Comparison of ENCODE assay signal across 8 cellular contexts in the genomic region with DNA sequence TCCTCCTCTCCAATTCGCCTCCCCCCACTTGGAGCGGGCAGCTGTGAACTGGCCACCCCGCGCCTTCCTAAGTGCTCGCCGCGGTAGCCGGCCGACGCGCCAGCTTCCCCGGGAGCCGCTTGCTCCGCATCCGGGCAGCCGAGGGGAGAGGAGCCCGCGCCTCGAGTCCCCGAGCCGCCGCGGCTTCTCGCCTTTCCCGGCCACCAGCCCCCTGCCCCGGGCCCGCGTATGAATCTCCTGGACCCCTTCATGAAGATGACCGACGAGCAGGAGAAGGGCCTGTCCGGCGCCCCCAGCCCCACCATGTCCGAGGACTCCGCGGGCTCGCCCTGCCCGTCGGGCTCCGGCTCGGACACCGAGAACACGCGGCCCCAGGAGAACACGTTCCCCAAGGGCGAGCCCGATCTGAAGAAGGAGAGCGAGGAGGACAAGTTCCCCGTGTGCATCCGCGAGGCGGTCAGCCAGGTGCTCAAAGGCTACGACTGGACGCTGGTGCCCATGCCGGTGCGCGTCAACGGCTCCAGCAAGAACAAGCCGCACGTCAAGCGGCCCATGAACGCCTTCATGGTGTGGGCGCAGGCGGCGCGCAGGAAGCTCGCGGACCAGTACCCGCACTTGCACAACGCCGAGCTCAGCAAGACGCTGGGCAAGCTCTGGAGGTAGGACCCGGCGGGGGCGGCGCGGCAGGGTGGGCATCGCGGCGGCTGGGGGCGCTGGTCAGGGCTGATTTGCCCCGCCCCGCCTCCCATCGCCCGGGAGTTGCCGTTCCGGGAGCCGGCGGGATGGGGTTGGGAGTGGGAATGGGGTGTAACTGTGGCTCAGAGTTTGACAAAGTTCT. TPM values are rescaled to one million over a fixed set of nuclear protein-coding genes. Genes with fewer than 3 reads are reported as not detected.
DNase-seq lines count a peak whose midpoint lies in the region; ATAC-seq and TF ChIP-seq lines count a peak whose summit lies in the region.

No MANE protein-coding gene starts in this region.

- H3K27ac ChIP-seq in 22Rv1 (peak overlapping the region; percentile 89), skeletal muscle tissue (ENCODE audit: low read depth, low read length) (peak overlapping the region; percentile 77)

- H3K36me3 Mint-ChIP-seq in activated T-helper 17 cell treated with anti-CD3 and anti-CD28 coated beads, Interleukin-2, amount 50 U/mL, for 72 hours (ENCODE audit: low read depth) = no peaks in the 10 kb centered on the region

- H3K4me1 Mint-ChIP-seq in activated T-helper 17 cell treated with anti-CD3 and anti-CD28 coated beads, Interleukin-2, amount 50 U/mL, for 72 hours = peaks cover 4% of the 10 kb centered on the region

- peak overlapping the region; percentile 70 to 88 (median 73) for H3K9ac ChIP-seq in skeletal muscle tissue (ENCODE audit: low read depth in 1 of 3, low read length in 3 of 3)

- H3K9me3 Mint-ChIP-seq in activated T-helper 17 cell treated with anti-CD3 and anti-CD28 coated beads, Interleukin-2, amount 50 U/mL, for 72 hours = no peaks in the 10 kb centered on the region

- H3K27me3 ChIP-seq in skeletal muscle tissue (ENCODE audit: control insufficient read depth in 3 of 3, insufficient read depth in 3 of 3, low read length in 3 of 3) = peaks cover 18 to 26% (median 21%) of the 10 kb centered on the region in 3 donors

- no peak for DNase-seq in iPS-NIHi7 (ENCODE audit: extremely low spot score)

- H3K4me3 Mint-ChIP-seq in activated T-helper 17 cell treated with anti-CD3 and anti-CD28 coated beads, Interleukin-2, amount 50 U/mL, for 72 hours = peak overlapping the region; percentile 12

- peaks cover 31 to 43% (median 41%) of the 10 kb centered on the region in 3 donors for H3K4me1 ChIP-seq in skeletal muscle tissue (ENCODE audit: control insufficient read depth in 3 of 3, insufficient read depth in 3 of 3, low read length in 3 of 3)

- H3K27me3 Mint-ChIP-seq in activated T-helper 17 cell treated with anti-CD3 and anti-CD28 coated beads, Interleukin-2, amount 50 U/mL, for 72 hours = peaks cover 56% of the 10 kb centered on the region

- peak; percentile 27 for TF ChIP-seq CTCF in 22Rv1 (IDR thresholded peaks at IDR 0.05)

- H3K27ac Mint-ChIP-seq in activated T-helper 17 cell treated with anti-CD3 and anti-CD28 coated beads, Interleukin-2, amount 50 U/mL, for 72 hours = no peak overlapping the region

- peaks cover 0 to 12% (median 3%) of the 10 kb centered on the region in 3 donors for H3K36me3 ChIP-seq in skeletal muscle tissue (ENCODE audit: control insufficient read depth in 3 of 3, insufficient read depth in 3 of 3, low read length in 3 of 3)

- no peaks in the 10 kb centered on the region for H3K9me3 ChIP-seq in skeletal muscle tissue (ENCODE audit: control insufficient read depth in 3 of 3, low read length in 3 of 3)

- peak; percentile 8 for ATAC-seq in GM18502 (IDR thresholded peaks at IDR 0.05; ENCODE audit: poor library complexity, unreplicated experiment)
- peak; percentile 13 for ATAC-seq in HG03280 (IDR thresholded peaks at IDR 0.05; ENCODE audit: unreplicated experiment)
- ATAC-seq in activated T-helper 17 cell treated with anti-CD3 and anti-CD28 coated beads, Interleukin-2, amount 50 U/mL, for 72 hours (replicated peaks) = no peak
- no peak for ATAC-seq in GM18519 (IDR thresholded peaks at IDR 0.05; ENCODE audit: low FRiP score, unreplicated experiment)

- peak overlapping the region; percentile 72 for H3K4me3 ChIP-seq in iPS-11a (ENCODE audit: low read depth, low read length)
- H3K4me3 ChIP-seq in skeletal muscle tissue (ENCODE audit: low read length in 3 of 3) = peak overlapping the region; percentile 85 to 91 (median 91)

RNA-seq across cellular contexts. Expression of gene SOX9, which starts 0.6 kb away (rescaled TPM):
- not detected for total RNA-seq in activated T-helper 17 cell treated with anti-CD3 and anti-CD28 coated beads, Interleukin-2, amount 50 U/mL, for 72 hours
- total RNA-seq in skeletal muscle tissue = 6.3 TPM

Comparison
In these comparisons a context has a peak if more than half of its experiments do, and no peak if none do; other contexts are left out.
1. ATAC-seq: peak in GM18502 (single experiment) and HG03280 (single experiment); none in activated T-helper 17 cell treated with anti-CD3 and anti-CD28 coated beads, Interleukin-2, amount 50 U/mL, for 72 hours (single experiment) and GM18519 (single experiment).